7 cellular contexts compared by ENCODE assay signal in genomic region chr3:30934208-30934550, GRCh38. TPM values are rescaled to one million over a fixed set of nuclear protein-coding genes. Genes with fewer than 3 reads are reported as not detected.
A peak's percentile ranks its signal among the peaks of the same experiment; 100 is the strongest.
DNase-seq lines count a peak whose midpoint lies in the region; TF ChIP-seq lines count a peak whose summit lies in the region.

No MANE protein-coding gene starts in this region.

- H3K27ac ChIP-seq in colonic mucosa = no peak overlapping the region

- H3K9ac ChIP-seq in colonic mucosa (ENCODE audit: low read depth in 2 of 2, low read length in 2 of 2) = no peak overlapping the region

- H3K4me3 ChIP-seq in GM12864 (ENCODE audit: low read depth, low read length) = no peak overlapping the region
- no peak overlapping the region for H3K4me3 ChIP-seq in astrocyte of the spinal cord (ENCODE audit: low read depth, low read length)
- H3K4me3 ChIP-seq in colonic mucosa = no peak overlapping the region

- H3K4me1 ChIP-seq in colonic mucosa = no peaks in the 10 kb centered on the region

- TF ChIP-seq CTCF in GM12864 (IDR thresholded peaks at IDR 0.05; ENCODE audit: low read depth, low read length, missing control alignments) = peak; percentile 19
- peak; percentile 67 for TF ChIP-seq CTCF in astrocyte of the spinal cord (IDR thresholded peaks at IDR 0.05; ENCODE audit: low read depth, low read length)
- TF ChIP-seq CTCF in colonic mucosa (IDR thresholded peaks at IDR 0.05) = no peak

- H3K27me3 ChIP-seq in colonic mucosa = no peaks in the 10 kb centered on the region

- H3K9me3 ChIP-seq in colonic mucosa = no peaks in the 10 kb centered on the region

- intact Hi-C loops in colonic mucosa (cut with DNase I) = no loop called here

- in situ Hi-C loops in astrocyte of the spinal cord (cut with HindIII; ENCODE audit: low sequenced_read_pairs) = no loop called here

- no peaks in the 10 kb centered on the region for H3K36me3 ChIP-seq in colonic mucosa

- DNase-seq in GM12864 (ENCODE audit: low read depth) = no peak
- peak; percentile 85 for DNase-seq in NCI-H146 (lab: John Stamatoyannopoulos, UW)
- peak; percentile 66 for DNase-seq in astrocyte of the spinal cord (ENCODE audit: low read depth, low spot score)
- DNase-seq in lung microvascular endothelial cell (ENCODE audit: low read depth in 2 of 2) = peak; percentile 74 to 79
- no peak for DNase-seq in colonic mucosa
- DNase-seq in stimulated activated CD4-positive, alpha-beta T cell treated with anti-CD3 and anti-CD28 coated beads, Interleukin-15, amount 100 ng/mL, for 24 hours = no peak
- DNase-seq in NCI-H128 (lab: John Stamatoyannopoulos, UW; ENCODE audit: unreplicated experiment) = no peak

RNA-seq across cellular contexts. Expression of gene GADL1, which starts 39.7 kb away (rescaled TPM):
- total RNA-seq in lung microvascular endothelial cell (0.44 TPM in 1 of 2 replicates, not detected in the other), colonic mucosa (not detected)

Comparison
In these comparisons a context has a peak if more than half of its experiments do, and no peak if none do; other contexts are left out.
1. DNase-seq: peak in NCI-H146 (single experiment), astrocyte of the spinal cord (single experiment) and lung microvascular endothelial cell (2 of 2); none in GM12864 (single experiment), colonic mucosa (single experiment), stimulated activated CD4-positive, alpha-beta T cell treated with anti-CD3 and anti-CD28 coated beads, Interleukin-15, amount 100 ng/mL, for 24 hours (single experiment) and NCI-H128 (single experiment).